ENCODE assay signal across 18 cellular contexts in the genomic region with DNA sequence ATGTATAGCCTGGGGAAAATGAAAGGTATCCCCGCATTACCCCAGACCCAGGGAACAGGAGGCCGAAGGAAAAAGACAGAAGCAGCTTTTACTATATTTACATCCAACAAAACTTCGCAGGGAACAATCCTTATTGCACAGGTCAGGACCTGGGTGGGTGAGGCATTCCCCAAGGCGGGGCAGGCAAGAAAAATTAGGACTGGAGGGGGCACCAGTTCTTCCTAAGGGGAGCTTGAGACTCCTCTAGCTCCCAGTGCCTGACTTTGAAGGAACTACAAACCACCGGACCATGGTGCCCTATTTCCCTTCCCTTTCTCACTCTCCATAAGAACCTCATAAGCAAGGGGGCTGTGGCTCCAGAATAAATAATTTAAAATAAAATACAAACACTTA. TPM values are rescaled to one million over a fixed set of nuclear protein-coding genes. Genes with fewer than 3 reads are reported as not detected.
DNase-seq lines count a peak whose midpoint lies in the region; ATAC-seq and TF ChIP-seq lines count a peak whose summit lies in the region.
"Had no signal": no experiment of that assay in that cellular context is flagged by ENCODE, and none has a peak within 500 bp of the region (broad histone marks: within the 10 kb centered on the region; RNA-seq: fewer than 3 reads in every experiment).

No MANE protein-coding gene starts in this region.

- no peak overlapping the region for H2AFZ ChIP-seq in neural progenitor cell (replicated peaks)

- intact Hi-C loops in A673 (cut with micrococcal nuclease; ENCODE audit: unreplicated experiment): no loop called here
- intact Hi-C loops in activated naive CD4-positive, alpha-beta T cell treated with anti-CD3 and anti-CD28 coated beads for 36 hours (cut with micrococcal nuclease): no loop called here

- peaks cover 4% of the 10 kb centered on the region for H3K27me3 Mint-ChIP-seq in HFFc6 (ENCODE audit: insufficient read depth)
- peaks cover 2% of the 10 kb centered on the region for H3K27me3 Mint-ChIP-seq in neural progenitor cell (ENCODE audit: insufficient read depth, low read depth)
- no peaks in the 10 kb centered on the region for H3K27me3 Mint-ChIP-seq in activated naive CD4-positive, alpha-beta T cell treated with anti-CD3 and anti-CD28 coated beads for 36 hours (ENCODE audit: low read depth)

- H3K36me3 Mint-ChIP-seq in HFFc6 (ENCODE audit: low read depth) (peaks cover 2% of the 10 kb centered on the region), neural progenitor cell (peaks cover 8% of the 10 kb centered on the region)
- H3K36me3 Mint-ChIP-seq in activated naive CD4-positive, alpha-beta T cell treated with anti-CD3 and anti-CD28 coated beads for 36 hours (ENCODE audit: low read depth): peaks cover 14% of the 10 kb centered on the region

- H3K9me3 Mint-ChIP-seq in HFFc6 (no peaks in the 10 kb centered on the region), neural progenitor cell (no peaks in the 10 kb centered on the region)
- no peaks in the 10 kb centered on the region for H3K9me3 Mint-ChIP-seq in activated naive CD4-positive, alpha-beta T cell treated with anti-CD3 and anti-CD28 coated beads for 36 hours
- H3K9me3 Mint-ChIP-seq: T-helper 1 cell treated with Interleukin-12 subunit alpha and Interleukin-12 subunit beta and Interleukin-4 antibody, amounts not matched to agents 30 μg/mL and 1 μg/mL, for 36 hours had no signal

- H3K36me3 ChIP-seq in A673 (ENCODE audit: insufficient read depth, low read length, poor library complexity, severe bottlenecking): peaks cover 7% of the 10 kb centered on the region
- H3K36me3 ChIP-seq in neural progenitor cell: no peaks in the 10 kb centered on the region

- H3F3A ChIP-seq in neural progenitor cell (ENCODE audit: low read depth): peaks cover 13% of the 10 kb centered on the region

- no TSS peak for BruUV-seq in A673 (replicated peaks; lab: Mats Ljungman, UMichigan)

- no peaks in the 10 kb centered on the region for H4K20me1 ChIP-seq in neural progenitor cell (ENCODE audit: low read depth)

- H3K27me3 ChIP-seq in A673 (replicated peaks; ENCODE audit: insufficient read depth, low read depth, low read length, poor library complexity) (no peaks in the 10 kb centered on the region), neural progenitor cell (no peaks in the 10 kb centered on the region)
- H3K27me3 ChIP-seq: heart right ventricle had no signal

- no peak for TF ChIP-seq CTCF in A673 (conservative IDR thresholded peaks at IDR 0.05; ENCODE audit: low read depth, low read length)
- no peak for TF ChIP-seq CTCF in HFFc6 (IDR thresholded peaks at IDR 0.05)
- no peak for TF ChIP-seq CTCF in neural progenitor cell (IDR thresholded peaks at IDR 0.05)

- H3K79me2 ChIP-seq in neural progenitor cell (ENCODE audit: low read depth): peaks cover 4% of the 10 kb centered on the region

- H3K4me1 ChIP-seq in A673 (ENCODE audit: insufficient read depth, low read length, poor library complexity, severe bottlenecking) (peaks cover 15% of the 10 kb centered on the region), neural progenitor cell (no peaks in the 10 kb centered on the region)

- H3K9me3 ChIP-seq in A673 (ENCODE audit: low read depth, low read length, poor library complexity, severe bottlenecking) (no peaks in the 10 kb centered on the region), neural progenitor cell (ENCODE audit: low read depth) (no peaks in the 10 kb centered on the region)
- H3K9me3 ChIP-seq: heart right ventricle had no signal

- H3K4me2 ChIP-seq in neural progenitor cell: no peak overlapping the region

- CTCF ChIA-PET in A673 (lab: Charles Lee): interaction anchor here (2.2 kb wide), 1 partner anchor 17 kb away, joined by 14 read pairs; a partner anchor contains a TSS
- CTCF ChIA-PET in activated naive CD4-positive, alpha-beta T cell treated with anti-CD3 and anti-CD28 coated beads for 36 hours (lab: Charles Lee): interaction anchor here (0.6 to 1.3 kb wide), 4 partner anchors 15 to 281 kb away, joined by 3 to 5 read pairs (median 4); a partner anchor contains a TSS

- H3K4me3 Mint-ChIP-seq in HFFc6 (no peak overlapping the region), neural progenitor cell (peak overlapping the region; percentile 7)
- no peak overlapping the region for H3K4me3 Mint-ChIP-seq in activated naive CD4-positive, alpha-beta T cell treated with anti-CD3 and anti-CD28 coated beads for 36 hours
- H3K4me3 Mint-ChIP-seq: T-helper 1 cell treated with Interleukin-12 subunit alpha and Interleukin-12 subunit beta and Interleukin-4 antibody, amounts not matched to agents 30 μg/mL and 1 μg/mL, for 36 hours had no signal

- POLR2A ChIA-PET in A673 (lab: Charles Lee; ENCODE audit: low non-redundant PET): no interaction called here

- no peak for ATAC-seq in HG03442 (IDR thresholded peaks at IDR 0.05; ENCODE audit: unreplicated experiment)

- peaks cover 17% of the 10 kb centered on the region for H3K4me1 Mint-ChIP-seq in HFFc6 (ENCODE audit: low read depth)
- no peaks in the 10 kb centered on the region for H3K4me1 Mint-ChIP-seq in neural progenitor cell
- H3K4me1 Mint-ChIP-seq in activated naive CD4-positive, alpha-beta T cell treated with anti-CD3 and anti-CD28 coated beads for 36 hours (ENCODE audit: low read depth): peaks cover 6% of the 10 kb centered on the region

- peak overlapping the region; percentile 54 for H3K27ac ChIP-seq in A673 (ENCODE audit: low read depth, low read length, poor library complexity, severe bottlenecking)
- H3K27ac ChIP-seq in cingulate gyrus (ENCODE audit: low read depth, low read length): peak overlapping the region; percentile 99
- no peak overlapping the region for H3K27ac ChIP-seq in neural progenitor cell
- H3K27ac ChIP-seq: VCaP had no signal

- H3K9ac ChIP-seq in neural progenitor cell: no peak overlapping the region

- peak overlapping the region; percentile 81 for H3K27ac Mint-ChIP-seq in HFFc6
- H3K27ac Mint-ChIP-seq in neural progenitor cell: peak overlapping the region; percentile 50
- no peak overlapping the region for H3K27ac Mint-ChIP-seq in activated naive CD4-positive, alpha-beta T cell treated with anti-CD3 and anti-CD28 coated beads for 36 hours
- H3K27ac Mint-ChIP-seq: T-helper 1 cell treated with Interleukin-12 subunit alpha and Interleukin-12 subunit beta and Interleukin-4 antibody, amounts not matched to agents 30 μg/mL and 1 μg/mL, for 36 hours had no signal

- DNase-seq in A673 (ENCODE audit: low spot score) (no peak), HFFc6 (no peak), neural progenitor cell (ENCODE audit: low spot score) (no peak), NCI-H2029 (lab: John Stamatoyannopoulos, UW) (no peak)
- DNase-seq in activated effector memory CD4-positive, alpha-beta T cell treated with anti-CD3 and anti-CD28 coated beads, Interleukin-2, amount 50 U/mL, for 16 hours: no peak
- no peak for DNase-seq in activated naive CD4-positive, alpha-beta T cell treated with anti-CD3 and anti-CD28 coated beads for 36 hours
- DNase-seq: DMS 273 treated with DMSO at 0.1 percent for 48 hours; GDM1; heart right ventricle; Karpas-422; NCI-H1092 treated with DMSO at 0.1 percent for 48 hours; NCI-H524 treated with DMSO at 0.1 percent for 48 hours; Right ventricle myocardium superior; stimulated activated naive CD4-positive, alpha-beta T cell had no signal

- H3K4me3 ChIP-seq in A673 (ENCODE audit: low read depth, low read length, poor library complexity, severe bottlenecking): no peak overlapping the region
- H3K4me3 ChIP-seq in neural progenitor cell: no peak overlapping the region
- H3K4me3 ChIP-seq: heart right ventricle had no signal

RNA-seq across cellular contexts. Expression of a gene that starts 6.7 kb away (rescaled TPM):
- total RNA-seq in A673 (2021) (58.8 and 67.3 TPM in 2 replicates), neural progenitor cell (ENCODE audit: low replicate concordance) (14.8 and 16.8 TPM in 2 replicates)
- 10 to 100 TPM; 29.3 to 40.9 (median 38.4) TPM for total RNA-seq in HFFc6 (2021; fragmentation: NEBNext Ultra II Directional; extraction: Animal tissue kit (Norgen Biotek cat#: 25700))
- 10 to 100 TPM; 69.0 to 70.2 TPM for total RNA-seq in activated naive CD4-positive, alpha-beta T cell treated with anti-CD3 and anti-CD28 coated beads for 36 hours

RNA-seq across cellular contexts. Expression of a gene that starts 17.1 kb away (rescaled TPM):
- total RNA-seq in A673 (2021): 61.5 and 66.6 TPM in 2 replicates
- 10 to 100 TPM; 20.5 to 26.6 (median 23.4) TPM for total RNA-seq in HFFc6 (2021; fragmentation: NEBNext Ultra II Directional; extraction: Animal tissue kit (Norgen Biotek cat#: 25700))
- total RNA-seq in neural progenitor cell (ENCODE audit: low replicate concordance): 2.7 and 11.6 TPM in 2 replicates
- 100 to 1,000 TPM; 124 to 130 TPM for total RNA-seq in activated naive CD4-positive, alpha-beta T cell treated with anti-CD3 and anti-CD28 coated beads for 36 hours

RNA-seq across cellular contexts. Expression of a gene that starts 29.0 kb away (rescaled TPM):
- total RNA-seq in A673 (2021): 37.8 and 40.8 TPM in 2 replicates
- total RNA-seq in HFFc6 (2021; fragmentation: NEBNext Ultra II Directional; extraction: Animal tissue kit (Norgen Biotek cat#: 25700)): 10 to 100 TPM; 22.3 to 31.3 (median 29.1) TPM
- 6.7 and 14.2 TPM in 2 replicates for total RNA-seq in neural progenitor cell (ENCODE audit: low replicate concordance)
- 10 to 100 TPM; 72.6 to 83.0 TPM for total RNA-seq in activated naive CD4-positive, alpha-beta T cell treated with anti-CD3 and anti-CD28 coated beads for 36 hours

RNA-seq across cellular contexts. Expression of a gene that starts 33.9 kb away (rescaled TPM):
- total RNA-seq in A673 (2021) (90.7 and 97.3 TPM in 2 replicates), neural progenitor cell (ENCODE audit: low replicate concordance) (73.2 and 131 TPM in 2 replicates)
- 10 to 100 TPM; 88.8 to 95.7 (median 93.0) TPM for total RNA-seq in HFFc6 (2021; fragmentation: NEBNext Ultra II Directional; extraction: Animal tissue kit (Norgen Biotek cat#: 25700))
- 10 to 100 TPM; 51.0 to 52.1 TPM for total RNA-seq in activated naive CD4-positive, alpha-beta T cell treated with anti-CD3 and anti-CD28 coated beads for 36 hours

RNA-seq across cellular contexts. Expression of a gene that starts 38.3 kb away (rescaled TPM):
- total RNA-seq in A673 (2021) (8.7 and 14.4 TPM in 2 replicates), neural progenitor cell (ENCODE audit: low replicate concordance) (33.8 and 39.7 TPM in 2 replicates)
- total RNA-seq in HFFc6 (2021; fragmentation: NEBNext Ultra II Directional; extraction: Animal tissue kit (Norgen Biotek cat#: 25700)): 1 to 10 TPM; 3.6 to 4.6 (median 4.1) TPM
- 1 to 10 TPM; 5.6 to 7.4 TPM for total RNA-seq in activated naive CD4-positive, alpha-beta T cell treated with anti-CD3 and anti-CD28 coated beads for 36 hours
